Comparison of ENCODE assay signal across 34 cellular contexts in the genomic region with DNA sequence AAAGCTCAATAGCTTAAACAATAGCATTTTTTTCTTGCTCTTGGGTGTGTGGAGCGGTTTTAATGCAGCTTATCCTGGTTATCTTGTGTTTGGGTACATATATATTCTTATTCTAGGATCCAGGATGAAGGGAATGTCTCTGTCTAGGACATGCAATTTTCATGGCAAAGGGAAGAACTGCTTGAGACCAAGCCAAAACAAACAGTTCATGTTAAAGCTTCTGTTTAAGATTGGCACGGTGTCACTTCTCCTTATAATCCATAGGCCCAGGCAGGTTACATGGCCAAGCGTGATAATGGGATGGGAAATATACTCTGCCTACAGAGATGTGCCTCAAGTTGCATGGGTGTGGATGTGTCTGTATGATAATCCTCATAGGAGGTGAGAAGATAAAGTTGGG.
"Had no signal": no experiment of that assay in that cellular context is flagged by ENCODE, and none has a peak within 500 bp of the region (broad histone marks: within the 10 kb centered on the region; RNA-seq: fewer than 3 reads in every experiment).

No MANE protein-coding gene starts in this region.

- H3K9me3 ChIP-seq: MG63, Peyer's patch, SJSA1, SK-N-SH had no signal

- ATAC-seq: PC-3 had no signal

- H3K27ac ChIP-seq: KMS-11, Peyer's patch, SJSA1 had no signal

- DNase-seq: Karpas-422; MG63; NCI-H1048; NCI-H1092 treated with DMSO at 0.1 percent for 48 hours; NCI-H1105 treated with DMSO at 0.1 percent for 48 hours; NCI-H1417; NCI-H1436; NCI-H146; NCI-H1694; NCI-H187; NCI-H1930; NCI-H2029 treated with DMSO at 0.1 percent for 48 hours; NCI-H2081 treated with DMSO at 0.1 percent for 48 hours; NCI-H2107; NCI-H2171 treated with DMSO at 0.1 percent for 48 hours; NCI-H2227 treated with DMSO at 0.1 percent for 48 hours; NCI-H345; NCI-H446; NCI-H510A treated with DMSO at 0.1 percent for 48 hours; NCI-H524 treated with DMSO at 0.1 percent for 48 hours; NCI-H526 treated with DMSO at 0.1 percent for 48 hours; NCI-H774; NK-92 treated with Interleukin-12 subunit alpha and Interleukin-12 subunit beta, amount 100 ng/mL, for 24 hours; OCI-M1; PC-3; Peyer's patch; Right ventricle myocardium superior; RPMI8226; SHP77 treated with DMSO at 0.1 percent for 48 hours; SK-N-SH; SW 1271; T-helper 1 cell had no signal

- H3K9ac ChIP-seq: KMS-11, SK-N-SH had no signal

- H3K4me3 ChIP-seq: MG63, Peyer's patch, SJSA1 had no signal

- H3K4me1 ChIP-seq: Peyer's patch, SJSA1 had no signal

- H3K27me3 ChIP-seq: MG63, Peyer's patch, SJSA1 had no signal

- H3K36me3 ChIP-seq: MG63, Peyer's patch, SJSA1 had no signal

- H3K4me2 ChIP-seq: KMS-11, SK-N-SH had no signal
